29 cellular contexts compared by ENCODE assay signal in genomic region chr15:71822890-71823289, GRCh38. TPM values are rescaled to one million over a fixed set of nuclear protein-coding genes. Genes with fewer than 3 reads are reported as not detected.
DNase-seq lines count a peak whose midpoint lies in the region; ATAC-seq, FAIRE-seq and TF ChIP-seq lines count a peak whose summit lies in the region.
"Had no signal": no experiment of that assay in that cellular context is flagged by ENCODE, and none has a peak within 500 bp of the region (broad histone marks: within the 10 kb centered on the region; RNA-seq: fewer than 3 reads in every experiment).

No MANE protein-coding gene starts in this region.

- H3K4me1 ChIP-seq in A549 (no peaks in the 10 kb centered on the region), SJCRH30 (peaks cover 32% of the 10 kb centered on the region), esophagus muscularis mucosa (no peaks in the 10 kb centered on the region), mucosa of descending colon (ENCODE audit: low read depth) (no peaks in the 10 kb centered on the region)
- H3K4me1 ChIP-seq: BE2C, BLaER1 had no signal

- TF ChIP-seq CTCF in A549 (IDR thresholded peaks at IDR 0.05) (no peak), esophagus muscularis mucosa (IDR thresholded peaks at IDR 0.05) (no peak), mucosa of descending colon (IDR thresholded peaks at IDR 0.05) (no peak)

- no peak overlapping the region for H3K4me2 ChIP-seq in A549
- H3K4me2 ChIP-seq: BLaER1 had no signal

- H3K27me3 ChIP-seq in SJCRH30 (no peaks in the 10 kb centered on the region), esophagus muscularis mucosa (no peaks in the 10 kb centered on the region)
- H3K27me3 ChIP-seq: BE2C, BLaER1 had no signal

- DNase-seq in A549 (ENCODE audit: low read depth in 1 of 2, low spot score in 1 of 2) = no peak
- DNase-seq in SJCRH30 = no peak
- peak; percentile 26 for DNase-seq in esophagus muscularis mucosa (ENCODE audit: extremely low spot score)
- no peak for DNase-seq in mucosa of descending colon
- DNase-seq in activated naive CD4-positive, alpha-beta T cell treated with anti-CD3 and anti-CD28 coated beads, Interleukin-2, amount 50 U/mL, for 72 hours (ENCODE audit: low spot score in 2 of 2) = no peak
- DNase-seq: ACHN; BE2C; C1 segment of cervical spinal cord; CD4-positive, alpha-beta memory T cell; CD4-positive, CD25-positive, alpha-beta regulatory T cell; CD8-positive, alpha-beta memory T cell; COR-L47; DMS 273 treated with DMSO at 0.1 percent for 48 hours; DMS153; DMS53; DMS79; DND-41; EL; GDM1 had no signal

- H3K36me3 Mint-ChIP-seq in activated naive CD4-positive, alpha-beta T cell treated with anti-CD3 and anti-CD28 coated beads, Interleukin-2, amount 50 U/mL, for 72 hours = peaks cover 41 to 65% of the 10 kb centered on the region in 2 donors

- intact Hi-C loops in esophagus muscularis mucosa (cut with DNase I) (no loop called here), mucosa of descending colon (cut with DNase I, micrococcal nuclease) (no loop called here)

- POLR2A ChIA-PET in A549 (lab: Yijun Ruan, JAX) = no interaction called here

- H3K4me3 ChIP-seq in A549 (no peak overlapping the region), SJCRH30 (no peak overlapping the region), esophagus muscularis mucosa (no peak overlapping the region), mucosa of descending colon (no peak overlapping the region)
- H3K4me3 ChIP-seq: BLaER1, GM12878 had no signal

- peaks cover 67% of the 10 kb centered on the region for H3K9me3 ChIP-seq in A549
- H3K9me3 ChIP-seq in SJCRH30 (replicated peaks) = peaks cover 36% of the 10 kb centered on the region
- peaks cover 0 to 11% (median 7%) of the 10 kb centered on the region in 4 donors for H3K9me3 ChIP-seq in esophagus muscularis mucosa
- H3K9me3 ChIP-seq in mucosa of descending colon = peaks cover 25% of the 10 kb centered on the region

- H3K27ac ChIP-seq in A549 (no peak overlapping the region), SJCRH30 (peak overlapping the region; percentile 53), esophagus muscularis mucosa (replicated peaks in 1 of 4) (no peak overlapping the region)
- H3K27ac ChIP-seq: 22Rv1, BLaER1 had no signal

- peak; percentile 76 for FAIRE-seq in A549 (lab: Jason Lieb, UNC)
- FAIRE-seq: GM12878, GM12892, GM18507 had no signal

- H3K27ac Mint-ChIP-seq in activated naive CD4-positive, alpha-beta T cell treated with anti-CD3 and anti-CD28 coated beads, Interleukin-2, amount 50 U/mL, for 72 hours = no peak overlapping the region
- H3K27ac Mint-ChIP-seq: CD14-positive monocyte; CD4-positive, CD25-positive, alpha-beta regulatory T cell had no signal

- peaks cover 22 to 37% of the 10 kb centered on the region in 2 donors for H3K9me3 Mint-ChIP-seq in activated naive CD4-positive, alpha-beta T cell treated with anti-CD3 and anti-CD28 coated beads, Interleukin-2, amount 50 U/mL, for 72 hours

- WGBS in A549 (ENCODE audit: missing lambda C conversion rate) = 91% methylated on average over 1 of the region's 1 CpG
- 100% methylated on average over 1 of the region's 1 CpG for WGBS in esophagus muscularis mucosa

- TF ChIP-seq POLR2A in A549 (IDR thresholded peaks at IDR 0.05; ENCODE audit: low read length) = no peak
- no peak for TF ChIP-seq POLR2A in esophagus muscularis mucosa (IDR thresholded peaks at IDR 0.05; ENCODE audit: low read depth)

- no peak for ATAC-seq in A549
- no peak for ATAC-seq in mucosa of descending colon
- ATAC-seq in activated naive CD4-positive, alpha-beta T cell treated with anti-CD3 and anti-CD28 coated beads, Interleukin-2, amount 50 U/mL, for 72 hours = no peak
- ATAC-seq: GM12878 had no signal

- CTCF ChIA-PET in A549 (lab: Yijun Ruan, JAX) = no interaction called here

- no peak for TF ChIP-seq EP300 in A549 (IDR thresholded peaks at IDR 0.05)
- no peak for TF ChIP-seq EP300 in esophagus muscularis mucosa (IDR thresholded peaks at IDR 0.05)

- H3K36me3 ChIP-seq in SJCRH30 = peaks cover 51% of the 10 kb centered on the region
- H3K36me3 ChIP-seq in esophagus muscularis mucosa = peaks cover 29 to 64% (median 52%) of the 10 kb centered on the region in 4 donors
- H3K36me3 ChIP-seq in mucosa of descending colon (ENCODE audit: low read depth) = peaks cover 5% of the 10 kb centered on the region

- TF ChIP-seq RAD21 in A549 (conservative IDR thresholded peaks at IDR 0.05 in 1 of 2, IDR thresholded peaks at IDR 0.05 in 1 of 2) = no peak

TF ChIP-seq in A549, 52 proteins besides CTCF, POLR2A, EP300 and RAD21:
- TF ChIP-seq HOXB5 (CRISPR knock-in tag; IDR thresholded peaks at IDR 0.05) = no peak
- TF ChIP-seq ESRRA (IDR thresholded peaks at IDR 0.05; ENCODE audit: borderline replicate concordance, low read length) = no peak
- no peak for TF ChIP-seq NFE2L2 (conservative IDR thresholded peaks at IDR 0.05; ENCODE audit: low read length)
- no peak for TF ChIP-seq ZNF302 (CRISPR knock-in tag; IDR thresholded peaks at IDR 0.05)
- TF ChIP-seq JUNB (IDR thresholded peaks at IDR 0.05) = no peak
- no peak for TF ChIP-seq CBX2 (IDR thresholded peaks at IDR 0.05; ENCODE audit: borderline replicate concordance, low read depth)
- TF ChIP-seq GATA3 (IDR thresholded peaks at IDR 0.05; ENCODE audit: borderline replicate concordance) = no peak
- TF ChIP-seq MAX (IDR thresholded peaks at IDR 0.05) = no peak
- TF ChIP-seq HEYL (CRISPR knock-in tag; IDR thresholded peaks at IDR 0.05) = no peak
- no peak for TF ChIP-seq SREBF2 (IDR thresholded peaks at IDR 0.05)
- TF ChIP-seq, protein P1, sequence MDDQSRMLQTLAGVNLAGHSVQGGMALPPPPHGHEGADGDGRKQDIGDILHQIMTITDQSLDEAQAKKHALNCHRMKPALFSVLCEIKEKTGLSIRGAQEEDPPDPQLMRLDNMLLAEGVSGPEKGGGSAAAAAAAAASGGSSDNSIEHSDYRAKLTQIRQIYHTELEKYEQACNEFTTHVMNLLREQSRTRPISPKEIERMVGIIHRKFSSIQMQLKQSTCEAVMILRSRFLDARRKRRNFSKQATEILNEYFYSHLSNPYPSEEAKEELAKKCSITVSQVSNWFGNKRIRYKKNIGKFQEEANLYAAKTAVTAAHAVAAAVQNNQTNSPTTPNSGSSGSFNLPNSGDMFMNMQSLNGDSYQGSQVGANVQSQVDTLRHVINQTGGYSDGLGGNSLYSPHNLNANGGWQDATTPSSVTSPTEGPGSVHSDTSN (IDR thresholded peaks at IDR 0.05) = no peak
- no peak for TF ChIP-seq CHD4 (IDR thresholded peaks at IDR 0.05; ENCODE audit: borderline replicate concordance)
- no peak for TF ChIP-seq PHF8 (IDR thresholded peaks at IDR 0.05; ENCODE audit: borderline replicate concordance, low read depth)
- no peak for TF ChIP-seq POLR2AphosphoS2 (conservative IDR thresholded peaks at IDR 0.05; ENCODE audit: low read length)
- no peak for TF ChIP-seq NPAS2 (CRISPR knock-in tag; IDR thresholded peaks at IDR 0.05; ENCODE audit: borderline replicate concordance)
- no peak for TF ChIP-seq SMC3 (IDR thresholded peaks at IDR 0.05)
- no peak for TF ChIP-seq NR3C1 (IDR thresholded peaks at IDR 0.05)
TF ChIP-seq in A549: peak in this region for 0.

RNA-seq across cellular contexts. Expression of gene NR2E3, which starts 12.5 kb away (rescaled TPM):
- polyA plus RNA-seq in A549 (2011; rRNA removed) (0.71 and 0.79 TPM in 2 replicates), A549 (2017; fragmentation: RNase III; extraction: RNeasy Plus Mini Kit Qiagen cat#74134 plus additional on column Dnase treatment) (0.13 to 0.28 TPM (median 0.17 TPM) in 3 replicates)
- 0.23 and 0.34 TPM in 2 replicates for polyA plus RNA-seq in A549 (2012; cell fraction: cytosol; rRNA removed)
- polyA plus RNA-seq in A549 (2012; cell fraction: nucleus; rRNA removed) = 2.4 and 3.3 TPM in 2 replicates
- 1.6 and 3.1 TPM in 2 replicates for polyA minus RNA-seq in A549 (2011; rRNA and poly(A)+ RNA removed)
- 4.5 and 8.8 TPM in 2 replicates for total RNA-seq in SJCRH30 (2014; rRNA removed; shearing (Covaris generic))
- total RNA-seq in esophagus muscularis mucosa (not detected), mucosa of descending colon (1 to 10 TPM in 1 of 3 donors, under 1 TPM in 2; 0.34 to 1.2 (median 0.60) TPM)
- total RNA-seq in activated naive CD4-positive, alpha-beta T cell treated with anti-CD3 and anti-CD28 coated beads, Interleukin-2, amount 50 U/mL, for 72 hours = not detected
- total RNA-seq: A172; A673; CD4-positive, alpha-beta memory T cell; CD4-positive, CD25-positive, alpha-beta regulatory T cell; CD8-positive, alpha-beta memory T cell; Daoy; G401; GM12878 had no signal
- polyA plus RNA-seq: CD14-positive monocyte; CD4-positive, alpha-beta memory T cell; CD8-positive, alpha-beta memory T cell had no signal
